ENCODE assay signal across 18 cellular contexts in the genomic region with DNA sequence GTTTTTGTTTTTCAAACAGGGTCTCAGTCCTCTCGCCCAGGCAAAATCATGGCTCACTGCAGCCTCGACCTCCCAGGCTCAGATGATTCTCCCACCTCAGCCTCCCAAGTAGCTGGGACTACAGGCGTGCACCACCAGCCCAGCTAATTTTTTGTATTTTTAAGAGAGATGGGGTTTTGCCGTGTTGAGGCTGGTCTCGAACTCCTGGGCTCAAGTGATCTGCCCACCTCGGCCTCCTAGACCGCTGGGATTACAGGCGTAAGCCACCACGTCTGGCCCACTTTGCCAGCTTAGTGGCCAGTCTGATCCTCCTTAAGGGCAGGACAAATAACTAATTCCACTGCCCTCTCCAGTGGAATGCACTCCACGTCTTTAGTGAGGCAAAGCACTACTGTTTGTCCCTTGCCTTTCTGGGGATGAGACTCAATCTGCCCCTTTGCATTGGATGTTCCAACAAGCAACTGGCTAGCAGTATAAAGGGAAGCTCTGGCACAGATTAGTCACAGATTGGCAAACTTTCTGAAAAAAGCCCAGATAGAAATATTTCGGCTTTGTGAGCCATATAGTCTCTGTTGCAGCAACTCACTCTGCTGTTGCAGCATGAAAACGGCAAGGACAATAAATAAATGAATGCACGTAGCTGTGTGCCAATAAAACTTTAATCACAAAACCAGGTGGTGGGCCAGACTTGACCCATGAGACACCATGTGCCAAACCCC.
"Had no signal": no experiment of that assay in that cellular context is flagged by ENCODE, and none has a peak within 500 bp of the region (broad histone marks: within the 10 kb centered on the region; RNA-seq: fewer than 3 reads in every experiment).

No MANE protein-coding gene starts in this region.

- H3K27ac Mint-ChIP-seq: activated CD8-positive, alpha-beta T cell treated with anti-CD3 and anti-CD28 coated beads for 36 hours; activated naive CD4-positive, alpha-beta T cell treated with anti-CD3 and anti-CD28 coated beads, Interleukin-2, amount 50 U/mL, for 72 hours; mesothelial cell of epicardium; stimulated activated naive CD8-positive, alpha-beta T cell treated with anti-CD3 and anti-CD28 coated beads, Interleukin-15, Interleukin-2, amounts not matched to agents 100 ng/mL and 50 ng/mL, for 24 hours; WTC11 had no signal

- H3K4me1 Mint-ChIP-seq: mesothelial cell of epicardium, WTC11 had no signal

- ATAC-seq: activated CD8-positive, alpha-beta T cell treated with anti-CD3 and anti-CD28 coated beads for 36 hours; activated naive CD4-positive, alpha-beta T cell treated with anti-CD3 and anti-CD28 coated beads, Interleukin-2, amount 50 U/mL, for 72 hours; lower lobe of right lung; right lobe of liver; upper lobe of right lung; WTC11 had no signal

- H3K4me3 ChIP-seq: lower lobe of right lung, prostate gland, right lobe of liver, spleen, suprapubic skin, upper lobe of right lung had no signal

- H3K9me3 ChIP-seq: lower lobe of right lung, prostate gland, right lobe of liver, suprapubic skin, upper lobe of right lung had no signal

- H3K27ac ChIP-seq: brain microvascular endothelial cell, lower lobe of right lung, prostate gland, right lobe of liver, spleen, suprapubic skin, upper lobe of right lung had no signal

- H3K4me1 ChIP-seq: prostate gland, right lobe of liver had no signal

- H3K36me3 ChIP-seq: brain microvascular endothelial cell, lower lobe of right lung, prostate gland, right lobe of liver, upper lobe of right lung had no signal

- H3K4me3 Mint-ChIP-seq: activated CD8-positive, alpha-beta T cell treated with anti-CD3 and anti-CD28 coated beads for 36 hours; mesothelial cell of epicardium; stimulated activated naive CD8-positive, alpha-beta T cell treated with anti-CD3 and anti-CD28 coated beads, Interleukin-15, Interleukin-2, amounts not matched to agents 100 ng/mL and 50 ng/mL, for 24 hours; WTC11 had no signal

- DNase-seq: activated CD4-positive, alpha-beta T cell treated with anti-CD3 and anti-CD28 coated beads for 4 hours; activated CD8-positive, alpha-beta memory T cell treated with anti-CD3 and anti-CD28 coated beads, Interleukin-2, amount 50 U/mL, for 4 hours; activated CD8-positive, alpha-beta T cell treated with anti-CD3 and anti-CD28 coated beads for 36 hours; activated effector memory CD4-positive, alpha-beta T cell treated with anti-CD3 and anti-CD28 coated beads, Interleukin-2, amount 50 U/mL, for 16 hours; activated T-cell treated with anti-CD3 and anti-CD28 coated beads, Interleukin-2, amount 50 U/mL, for 48 hours; brain microvascular endothelial cell; foreskin melanocyte; kidney glomerular epithelial cell; lower lobe of right lung; right lobe of liver; spleen; upper lobe of right lung had no signal

- H3K36me3 Mint-ChIP-seq: mesothelial cell of epicardium had no signal

- H3K27me3 ChIP-seq: brain microvascular endothelial cell, right lobe of liver, spleen, suprapubic skin, upper lobe of right lung had no signal

- H3K27me3 Mint-ChIP-seq: activated CD8-positive, alpha-beta T cell treated with anti-CD3 and anti-CD28 coated beads for 36 hours; stimulated activated naive CD8-positive, alpha-beta T cell treated with anti-CD3 and anti-CD28 coated beads, Interleukin-15, Interleukin-2, amounts not matched to agents 100 ng/mL and 50 ng/mL, for 24 hours had no signal
